Comparison of ENCODE assay signal across 1 cellular context in the genomic region with DNA sequence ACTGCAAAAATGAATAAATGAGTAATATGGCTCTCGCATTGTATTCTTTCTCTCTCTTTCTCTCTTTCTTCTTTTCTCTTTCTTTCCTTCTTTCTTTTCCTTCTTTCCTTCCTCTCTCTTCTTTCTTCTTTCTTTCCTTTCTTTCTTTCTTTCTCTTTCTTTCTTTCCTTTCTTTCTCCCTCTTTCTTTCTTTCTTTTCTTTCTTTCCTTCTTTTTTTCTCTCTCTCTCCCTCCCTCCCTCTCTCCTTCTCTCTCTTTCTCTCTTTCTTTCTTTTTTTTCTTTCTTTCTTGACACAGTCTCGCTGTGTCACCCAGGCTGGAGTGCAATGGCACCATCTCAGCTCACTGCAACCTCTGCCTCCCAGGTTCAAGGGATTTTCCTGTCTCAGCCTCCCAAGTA.
TF ChIP-seq lines count a peak whose summit lies in the region.

No MANE protein-coding gene starts in this region.

TF ChIP-seq in HEK293, 187 proteins besides CTCF, POLR2A, EP300 and RAD21 (continued from another document):
- TF ChIP-seq, protein P1, sequence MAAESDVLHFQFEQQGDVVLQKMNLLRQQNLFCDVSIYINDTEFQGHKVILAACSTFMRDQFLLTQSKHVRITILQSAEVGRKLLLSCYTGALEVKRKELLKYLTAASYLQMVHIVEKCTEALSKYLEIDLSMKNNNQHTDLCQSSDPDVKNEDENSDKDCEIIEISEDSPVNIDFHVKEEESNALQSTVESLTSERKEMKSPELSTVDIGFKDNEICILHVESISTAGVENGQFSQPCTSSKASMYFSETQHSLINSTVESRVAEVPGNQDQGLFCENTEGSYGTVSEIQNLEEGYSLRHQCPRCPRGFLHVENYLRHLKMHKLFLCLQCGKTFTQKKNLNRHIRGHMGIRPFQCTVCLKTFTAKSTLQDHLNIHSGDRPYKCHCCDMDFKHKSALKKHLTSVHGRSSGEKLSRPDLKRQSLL (tag by site-specific recombination; IDR thresholded peaks at IDR 0.05), result no peak
- no peak for TF ChIP-seq ZNF341 (tag by site-specific recombination; IDR thresholded peaks at IDR 0.05; ENCODE audit: low read depth)
- no peak for TF ChIP-seq ZNF157 (tag by site-specific recombination; IDR thresholded peaks at IDR 0.05)
- no peak for TF ChIP-seq ZNF174 (tag by site-specific recombination; IDR thresholded peaks at IDR 0.05)
- peak; percentile 81 for TF ChIP-seq PRDM1 (tag by site-specific recombination; IDR thresholded peaks at IDR 0.05)
